ENCODE assay signal across 10 cellular contexts in genomic region chr16:50203681-50204080, GRCh38. TPM values are rescaled to one million over a fixed set of nuclear protein-coding genes. Genes with fewer than 3 reads are reported as not detected.
DNase-seq lines count a peak whose midpoint lies in the region; ATAC-seq and TF ChIP-seq lines count a peak whose summit lies in the region.
"Had no signal": no experiment of that assay in that cellular context is flagged by ENCODE, and none has a peak within 500 bp of the region (broad histone marks: within the 10 kb centered on the region; RNA-seq: fewer than 3 reads in every experiment).

No MANE protein-coding gene starts in this region.

- intact Hi-C loops in Caco-2 (cut with micrococcal nuclease; ENCODE audit: unreplicated experiment) (loop anchor here (1.0 kb wide), 1 partner anchor 48 kb away; no protein-coding TSS in a partner anchor), right cardiac atrium (cut with DNase I) (loop anchor here in 2 of 4 donors (10.0 kb wide), 2 partner anchors 49 to 179 kb away; partner anchors contain the start of genes CNEP1R1 (in 1 of the 2) and TENT4B (in 1 of the 2))

- H3K9me3 Mint-ChIP-seq in Caco-2 (ENCODE audit: unreplicated experiment), result no peaks in the 10 kb centered on the region

- no peaks in the 10 kb centered on the region for H3K9me2 ChIP-seq in SK-N-SH

- H3K27me3 Mint-ChIP-seq in Caco-2 (ENCODE audit: insufficient read depth, unreplicated experiment), result no peaks in the 10 kb centered on the region

- no peaks in the 10 kb centered on the region for H4K20me1 ChIP-seq in SK-N-SH (ENCODE audit: insufficient read depth)

- TF ChIP-seq RAD21 in SK-N-SH (IDR thresholded peaks at IDR 0.05; ENCODE audit: low read length), result no peak

- TF ChIP-seq EP300 in SK-N-SH (IDR thresholded peaks at IDR 0.05; ENCODE audit: borderline replicate concordance in 1 of 2, low read depth in 1 of 2, low read length in 1 of 2), result no peak

- H3K36me3 ChIP-seq in Caco-2 (ENCODE audit: control insufficient read depth, insufficient read depth, low read length) (0 out of 2 replicates have a peak, but pooled peaks cover 2% of the 10 kb centered on the region), SK-N-SH (replicated peaks in 1 of 2; ENCODE audit: control insufficient read depth in 1 of 2, insufficient read depth in 2 of 2, low read length in 1 of 2) (no peaks in the 10 kb centered on the region)

- peak overlapping the region; percentile 77 to 99; a peak in 3 of 4 replicates for H3K27ac ChIP-seq in SK-N-SH (ENCODE audit: low read depth in 2 of 2, low read length in 1 of 2)
- H3K27ac ChIP-seq in right cardiac atrium (ENCODE audit: low read length), result peak overlapping the region; percentile 4
- peak overlapping the region in 16 of 21 experiments; percentile 34 to 82 (median 55) for H3K27ac ChIP-seq in skin epidermis

- peak overlapping the region; percentile 23 for H3K4me3 Mint-ChIP-seq in Caco-2 (ENCODE audit: unreplicated experiment)

- ATAC-seq in right cardiac atrium (peak; percentile 20 to 39), HG02852 (IDR thresholded peaks at IDR 0.05; ENCODE audit: unreplicated experiment) (no peak)

- H3K4me1 ChIP-seq in Caco-2 (peaks cover 45% of the 10 kb centered on the region), SK-N-SH (ENCODE audit: control insufficient read depth in 1 of 2, insufficient read depth in 2 of 2, low read depth in 1 of 2, low read length in 1 of 2) (peaks cover 25 to 38% of the 10 kb centered on the region in 2 experiments), right cardiac atrium (ENCODE audit: control insufficient read depth, insufficient read depth, low read length) (peaks cover 10% of the 10 kb centered on the region)

- peak overlapping the region; percentile 78 for H3K4me2 ChIP-seq in SK-N-SH

- no peaks in the 10 kb centered on the region for H3K27me3 ChIP-seq in Caco-2 (replicated peaks; ENCODE audit: control insufficient read depth, insufficient read depth, low read length)
- H3K27me3 ChIP-seq in SK-N-SH (ENCODE audit: insufficient read depth), result no peaks in the 10 kb centered on the region
- no peaks in the 10 kb centered on the region for H3K27me3 ChIP-seq in right cardiac atrium (ENCODE audit: control insufficient read depth, insufficient read depth)

- DNase-seq in Caco-2, result no peak
- no peak for DNase-seq in SK-N-SH
- DNase-seq in right cardiac atrium, result no peak
- DNase-seq in AG08395 (ENCODE audit: low spot score), result no peak
- DNase-seq in medulla oblongata (ENCODE audit: extremely low spot score), result no peak
- no peak for DNase-seq in DMS114 treated with DMSO at 0.1 percent for 48 hours (lab: John Stamatoyannopoulos, UW; ENCODE audit: unreplicated experiment)
- DNase-seq: activated effector memory CD4-positive, alpha-beta T cell treated with Interleukin-2 at 50 U/mL for 16 hours; effector CD8-positive, alpha-beta T cell had no signal

- H3K9ac ChIP-seq in SK-N-SH, result peak overlapping the region; percentile 71

- H3K27ac Mint-ChIP-seq in Caco-2 (ENCODE audit: unreplicated experiment), result peak overlapping the region; percentile 94

- H3K9me3 ChIP-seq in Caco-2 (no peaks in the 10 kb centered on the region), SK-N-SH (no peaks in the 10 kb centered on the region), right cardiac atrium (ENCODE audit: control insufficient read depth, low read length) (no peaks in the 10 kb centered on the region)

- no TSS peak for BruUV-seq in Caco-2 (replicated peaks; lab: Mats Ljungman, UMichigan)

- peaks cover 47% of the 10 kb centered on the region for H3F3A ChIP-seq in SK-N-SH (replicated peaks; ENCODE audit: insufficient read depth)

- POLR2A ChIA-PET in Caco-2 (lab: Charles Lee), result no interaction called here
- POLR2A ChIA-PET in SK-N-SH (lab: Yijun Ruan, JAX), result no interaction called here

- CTCF ChIA-PET in Caco-2 (lab: Charles Lee), result interaction anchor here (0.7 to 2.4 kb wide), 3 partner anchors 42 to 245 kb away, joined by 3 to 16 read pairs (median 3); partner anchors contain the start of gene CNEP1R1
- CTCF ChIA-PET in SK-N-SH (lab: Yijun Ruan, JAX), result interaction anchor here (0.7 to 1.7 kb wide), 5 partner anchors 10 to 136 kb away, joined by 3 to 7 read pairs (median 4); no protein-coding TSS in a partner anchor

- no peak overlapping the region for H3K4me3 ChIP-seq in Caco-2 (ENCODE audit: low read depth, low read length)
- peak overlapping the region in 1 of 2 experiments; percentile 12; a peak in 2 of 4 replicates for H3K4me3 ChIP-seq in SK-N-SH (ENCODE audit: low read depth in 2 of 2, low read length in 1 of 2)
- no peak overlapping the region for H3K4me3 ChIP-seq in right cardiac atrium (ENCODE audit: low read length)
- no peak overlapping the region for H3K4me3 ChIP-seq in skin epidermis

- peaks cover 39% of the 10 kb centered on the region for H3K4me1 Mint-ChIP-seq in Caco-2 (ENCODE audit: low read depth, unreplicated experiment)

- no peak for TF ChIP-seq CTCF in Caco-2 (IDR thresholded peaks at IDR 0.05; ENCODE audit: insufficient read depth in 1 of 2, low read depth in 1 of 2, low read length in 1 of 2, severe bottlenecking in 1 of 2, unreplicated experiment in 1 of 2)
- no peak for TF ChIP-seq CTCF in SK-N-SH (IDR thresholded peaks at IDR 0.05)

- H3K79me2 ChIP-seq in SK-N-SH (ENCODE audit: insufficient read depth), result peaks cover 83% of the 10 kb centered on the region

- H3K36me3 Mint-ChIP-seq in Caco-2 (ENCODE audit: insufficient read depth, unreplicated experiment), result peaks cover 17% of the 10 kb centered on the region

- 68% methylated on average over 5 of the region's 6 CpGs for WGBS in SK-N-SH (ENCODE audit: low lambda C conversion rate)
- WGBS in right cardiac atrium, result 84% methylated on average over 6 of the region's 6 CpGs

- no peak overlapping the region for H2AFZ ChIP-seq in SK-N-SH (ENCODE audit: low read depth)

TF ChIP-seq in SK-N-SH, 30 proteins besides CTCF, POLR2A, EP300 and RAD21 (continues in another document):
- TF ChIP-seq MAX (IDR thresholded peaks at IDR 0.05; ENCODE audit: low read depth) (no peak), JUND (IDR thresholded peaks at IDR 0.05) (no peak), YY1 (IDR thresholded peaks at IDR 0.05; ENCODE audit: low read depth) (no peak), TCF12 (IDR thresholded peaks at IDR 0.05) (no peak), CHD2 (IDR thresholded peaks at IDR 0.05; ENCODE audit: low read length, partially characterized antibody) (no peak), GATA2 (CRISPR knock-in tag; IDR thresholded peaks at IDR 0.05) (no peak), SMC3 (IDR thresholded peaks at IDR 0.05; ENCODE audit: low read depth, low read length) (no peak), ELF1 (IDR thresholded peaks at IDR 0.05) (no peak), FOXM1 (IDR thresholded peaks at IDR 0.05; ENCODE audit: low read depth) (no peak), USF1 (IDR thresholded peaks at IDR 0.05; ENCODE audit: borderline replicate concordance, low read depth) (no peak), TAF1 (IDR thresholded peaks at IDR 0.05; ENCODE audit: borderline replicate concordance, low read depth, low read length) (no peak), USF2 (IDR thresholded peaks at IDR 0.05; ENCODE audit: borderline replicate concordance, low read depth, low read length) (no peak), RCOR1 (IDR thresholded peaks at IDR 0.05; ENCODE audit: low read length) (no peak), PBX3 (IDR thresholded peaks at IDR 0.05) (no peak), IRF3 (IDR thresholded peaks at IDR 0.05; ENCODE audit: low read depth, low read length) (no peak), NFIC (IDR thresholded peaks at IDR 0.05; ENCODE audit: borderline replicate concordance) (no peak), FOXJ3 (CRISPR knock-in tag; IDR thresholded peaks at IDR 0.05) (no peak), TEAD4 (IDR thresholded peaks at IDR 0.05; ENCODE audit: borderline replicate concordance, insufficient read depth) (no peak)

RNA-seq across cellular contexts. Expression of gene TENT4B, which starts 50.6 kb away (rescaled TPM):
- total RNA-seq in Caco-2 (2022), result 28.6 and 29.3 TPM in 2 replicates
- 5.6 and 6.7 TPM in 2 replicates for polyA plus RNA-seq in SK-N-SH (2012; rRNA removed)
- 6.1 and 6.6 TPM in 2 replicates for polyA plus RNA-seq in SK-N-SH (2012; cell fraction: cytosol; rRNA removed)
- polyA plus RNA-seq in SK-N-SH (2012; cell fraction: nucleus; rRNA removed), result 4.4 and 10.1 TPM in 2 replicates
- 1 to 10 TPM; 6.3 to 8.4 (median 7.3) TPM for total RNA-seq in right cardiac atrium
- polyA plus RNA-seq in right cardiac atrium, result 3.0 TPM

Comparison
In these comparisons a context has a peak if more than half of its experiments do, and no peak if none do; other contexts are left out.
1. H3K27ac ChIP-seq: peak in every context shown above with its lines; median percentile 88 in SK-N-SH; 55 in skin epidermis; 4 in right cardiac atrium.